In the genomic region with DNA sequence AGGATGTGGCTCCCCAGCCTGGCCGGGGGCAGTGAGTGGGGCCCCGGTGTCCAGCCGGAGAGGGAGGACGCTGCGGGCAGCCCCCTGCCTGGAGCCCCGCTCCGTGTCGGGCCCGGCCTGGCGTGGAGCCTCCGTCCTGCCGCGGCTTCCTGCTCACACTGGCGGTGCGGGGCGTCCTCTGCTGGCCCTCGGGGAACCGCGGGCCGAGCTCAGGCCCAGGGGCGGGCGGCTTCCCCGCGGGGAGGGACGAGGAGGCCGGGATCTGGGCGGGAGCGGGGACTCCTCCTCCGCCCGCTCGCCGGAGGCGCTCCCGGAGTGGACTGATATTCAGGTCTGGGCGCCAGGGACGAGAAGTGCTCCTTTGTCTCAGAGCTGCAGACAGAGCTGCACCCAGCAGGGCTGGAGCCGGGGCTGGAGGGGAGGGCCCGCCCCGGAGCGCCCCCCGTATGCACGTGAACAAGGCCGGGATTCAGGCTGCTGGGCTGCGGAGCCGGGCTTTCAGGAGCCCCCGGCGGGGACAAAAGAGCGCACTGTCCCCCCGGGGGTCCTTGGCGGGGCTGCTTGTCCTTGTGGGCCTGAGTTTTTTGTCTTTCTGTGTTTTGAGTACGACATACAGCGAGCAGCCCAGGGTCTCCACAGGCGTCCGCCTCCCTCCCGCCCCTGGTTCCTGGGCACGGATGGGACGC, we compare ENCODE assay signal across 8 cellular contexts. TPM values are rescaled to one million over a fixed set of nuclear protein-coding genes. Genes with fewer than 3 reads are reported as not detected.
DNase-seq lines count a peak whose midpoint lies in the region; TF ChIP-seq lines count a peak whose summit lies in the region.

No MANE protein-coding gene starts in this region.

- no peaks in the 10 kb centered on the region for H3K79me1 ChIP-seq in mesenchymal stem cell (replicated peaks; ENCODE audit: low read length, poor library complexity, severe bottlenecking)

- DNase-seq in AG10803 (ENCODE audit: low read depth) (peak; percentile 86), MV-4-11 (lab: John Stamatoyannopoulos, UW) (peak; percentile 40), epithelial cell of proximal tubule (ENCODE audit: low read depth) (no peak), mesenchymal stem cell (peak; percentile 80), suprapubic skin (ENCODE audit: low spot score in 2 of 2) (peak; percentile 87 to 90), NAMALWA (ENCODE audit: low spot score) (no peak)

- H3K4ac ChIP-seq in mesenchymal stem cell (ENCODE audit: low read depth in 1 of 2, low read length in 2 of 2) = peak overlapping the region in 1 of 2 experiments; percentile 12

- peak overlapping the region in 1 of 2 experiments; percentile 53 for H3K23ac ChIP-seq in mesenchymal stem cell (ENCODE audit: low read length in 2 of 2)

- no peak overlapping the region for H2BK120ac ChIP-seq in mesenchymal stem cell (ENCODE audit: low read depth, low read length)

- peak overlapping the region; percentile 40 for H4K91ac ChIP-seq in mesenchymal stem cell (ENCODE audit: low read length)

- H2BK5ac ChIP-seq in mesenchymal stem cell (ENCODE audit: low read depth, low read length, poor library complexity, severe bottlenecking) = no peak overlapping the region

- TF ChIP-seq CTCF in AG10803 (conservative IDR thresholded peaks at IDR 0.05; ENCODE audit: low read length) = peak; percentile 54
- TF ChIP-seq CTCF in GM12873 (IDR thresholded peaks at IDR 0.05; ENCODE audit: insufficient read depth, low read depth, low read length, missing control alignments) = peak; percentile 59
- peak; percentile 67 for TF ChIP-seq CTCF in WI38 (IDR thresholded peaks at IDR 0.05; ENCODE audit: low read depth, low read length)
- TF ChIP-seq CTCF in epithelial cell of proximal tubule (conservative IDR thresholded peaks at IDR 0.05; ENCODE audit: low read depth, low read length) = peak; percentile 51
- peak; percentile 26 to 67 for TF ChIP-seq CTCF in suprapubic skin (IDR thresholded peaks at IDR 0.05)

- H3K4me2 ChIP-seq in mesenchymal stem cell (ENCODE audit: low read length, poor library complexity, severe bottlenecking) = peak overlapping the region; percentile 95

- peak overlapping the region; percentile 89 for H3K9ac ChIP-seq in mesenchymal stem cell (ENCODE audit: low read length)

- H4K8ac ChIP-seq in mesenchymal stem cell (ENCODE audit: low read length) = no peak overlapping the region

- H3K36me3 ChIP-seq in mesenchymal stem cell (ENCODE audit: control insufficient read depth in 1 of 2, insufficient read depth in 2 of 2, low read depth in 1 of 2, low read length in 2 of 2) = no peaks in the 10 kb centered on the region
- no peaks in the 10 kb centered on the region for H3K36me3 ChIP-seq in suprapubic skin

- TF ChIP-seq POLR2A in suprapubic skin (IDR thresholded peaks at IDR 0.05) = no peak

- H2BK12ac ChIP-seq in mesenchymal stem cell (ENCODE audit: low read length in 2 of 2) = peak overlapping the region in 1 of 2 experiments; percentile 64

- H3K4me3 ChIP-seq in AG10803 (ENCODE audit: low read length) (peak overlapping the region; percentile 76), WI38 (ENCODE audit: low read depth, low read length) (peak overlapping the region; percentile 69), epithelial cell of proximal tubule (ENCODE audit: low read depth, low read length) (peak overlapping the region; percentile 53), mesenchymal stem cell (ENCODE audit: insufficient read depth in 1 of 2, low read depth in 1 of 2, low read length in 2 of 2) (peak overlapping the region; percentile 49 to 88), suprapubic skin (peak overlapping the region; percentile 68)

- 2% methylated on average over 57 of the region's 57 CpGs for WGBS in mesenchymal stem cell
- 1% methylated on average over 32 of the region's 57 CpGs for WGBS in suprapubic skin

- H3K9me3 ChIP-seq in mesenchymal stem cell (ENCODE audit: control insufficient read depth, low read length) (no peaks in the 10 kb centered on the region), suprapubic skin (no peaks in the 10 kb centered on the region)

- H3K4me1 ChIP-seq in mesenchymal stem cell (ENCODE audit: control insufficient read depth, insufficient read depth, low read depth, low read length) (peaks cover 35% of the 10 kb centered on the region), suprapubic skin (peaks cover 47% of the 10 kb centered on the region)

- H2AK5ac ChIP-seq in mesenchymal stem cell (ENCODE audit: low read length, severe bottlenecking) = no peak overlapping the region

- peak overlapping the region; percentile 34 for H2BK15ac ChIP-seq in mesenchymal stem cell (ENCODE audit: low read depth, poor library complexity, severe bottlenecking)

- no peak overlapping the region for H3K27ac ChIP-seq in mesenchymal stem cell (ENCODE audit: low read length, poor library complexity, severe bottlenecking)
- H3K27ac ChIP-seq in suprapubic skin = peak overlapping the region; percentile 3

- peak overlapping the region; percentile 64 for H2AFZ ChIP-seq in mesenchymal stem cell (ENCODE audit: low read depth, low read length)

- H3K27me3 ChIP-seq in mesenchymal stem cell (ENCODE audit: control insufficient read depth in 1 of 2, insufficient read depth in 1 of 2, low read length in 2 of 2) = peaks cover 0 to 29% of the 10 kb centered on the region in 2 experiments
- peaks cover 81% of the 10 kb centered on the region for H3K27me3 ChIP-seq in suprapubic skin

- peak overlapping the region; percentile 1 to 72 for H3K18ac ChIP-seq in mesenchymal stem cell (ENCODE audit: low read depth in 1 of 2, low read length in 2 of 2)

- H3K14ac ChIP-seq in mesenchymal stem cell (ENCODE audit: low read length in 2 of 2) = no peak overlapping the region

- no peak for TF ChIP-seq EP300 in suprapubic skin (IDR thresholded peaks at IDR 0.05)

RNA-seq across cellular contexts. Expression of gene MMP17, which starts 2.3 kb away (rescaled TPM):
- 0.69 and 3.6 TPM in 2 replicates for total RNA-seq in epithelial cell of proximal tubule
- polyA plus RNA-seq in mesenchymal stem cell (2013, experiment 1 of 2) = 2.3 TPM
- 2.7 TPM for polyA plus RNA-seq in mesenchymal stem cell (2013, experiment 2 of 2)
- 10 to 100 TPM in 1 of 4 donors, 1 to 10 TPM in 3; 3.0 to 10.1 (median 5.6) TPM for total RNA-seq in suprapubic skin

Comparison
In these comparisons a context has a peak if more than half of its experiments do, and no peak if none do; other contexts are left out.
1. DNase-seq: peak in AG10803 (single experiment), MV-4-11 (single experiment), mesenchymal stem cell (single experiment) and suprapubic skin (2 of 2); none in epithelial cell of proximal tubule (single experiment) and NAMALWA (single experiment).
2. Peak in every context shown above with its lines, with median percentiles within 50 percentile points of each other: H3K4me3 ChIP-seq and CTCF ChIP-seq.